In genomic region chr1:110783292-110783918, GRCh38 we compare ENCODE assay signal across 8 cellular contexts.
DNase-seq lines count a peak whose midpoint lies in the region; ATAC-seq and TF ChIP-seq lines count a peak whose summit lies in the region.

No MANE protein-coding gene starts in this region.

- no peaks in the 10 kb centered on the region for H3K27me3 ChIP-seq in ascending aorta
- H3K27me3 ChIP-seq in hepatocyte = peaks cover 4% of the 10 kb centered on the region

- TF ChIP-seq CTCF in GM12801 (IDR thresholded peaks at IDR 0.05; ENCODE audit: extremely low read depth, insufficient read length) (peak; percentile 81), ascending aorta (IDR thresholded peaks at IDR 0.05) (peak; percentile 59 to 89 (median 78)), hepatocyte (IDR thresholded peaks at IDR 0.05; ENCODE audit: poor library complexity) (peak; percentile 83)

- H3K4me3 ChIP-seq in ascending aorta (no peak overlapping the region), hepatocyte (no peak overlapping the region), skeletal muscle cell (ENCODE audit: low read depth, low read length) (no peak overlapping the region)

- intact Hi-C loops in ascending aorta (cut with DNase I) = loop anchor here (5.0 kb wide), 1 partner anchor 151 kb away; no protein-coding TSS in a partner anchor

- no peaks in the 10 kb centered on the region for H4K20me1 ChIP-seq in hepatocyte (ENCODE audit: insufficient read depth, poor library complexity, severe bottlenecking)

- H3K9me2 ChIP-seq in hepatocyte (replicated peaks; ENCODE audit: insufficient read depth) = no peaks in the 10 kb centered on the region

- WGBS in hepatocyte (ENCODE audit: low lambda C conversion rate, missing lambda C conversion rate) = 0% methylated on average over 5 of the region's 5 CpGs

- H3K36me3 ChIP-seq in ascending aorta = no peaks in the 10 kb centered on the region
- no peaks in the 10 kb centered on the region for H3K36me3 ChIP-seq in hepatocyte (replicated peaks; ENCODE audit: insufficient read depth, low read depth)

- ATAC-seq in HG03095 (IDR thresholded peaks at IDR 0.05; ENCODE audit: unreplicated experiment) = no peak
- no peak for ATAC-seq in HG02870 (IDR thresholded peaks at IDR 0.05; ENCODE audit: unreplicated experiment)

- H3K4me2 ChIP-seq in hepatocyte = no peak overlapping the region

- H3K9me3 ChIP-seq in ascending aorta = no peaks in the 10 kb centered on the region
- no peaks in the 10 kb centered on the region for H3K9me3 ChIP-seq in hepatocyte (ENCODE audit: low read depth)

- H3K4me1 ChIP-seq in ascending aorta = no peaks in the 10 kb centered on the region
- H3K4me1 ChIP-seq in hepatocyte (ENCODE audit: insufficient read depth) = no peaks in the 10 kb centered on the region

- H3K27ac ChIP-seq in ascending aorta = no peak overlapping the region
- H3K27ac ChIP-seq in hepatocyte = no peak overlapping the region

- peak; percentile 81 for DNase-seq in NCI-H1105 treated with DMSO at 0.1 percent for 48 hours (lab: John Stamatoyannopoulos, UW)
- peak; percentile 60 for DNase-seq in SW480 (ENCODE audit: low spot score)
- DNase-seq in ascending aorta (ENCODE audit: low spot score in 2 of 2) = no peak
- peak; percentile 74 for DNase-seq in hepatocyte (ENCODE audit: low spot score)
- DNase-seq in skeletal muscle cell (ENCODE audit: low read depth) = peak; percentile 4

- no peaks in the 10 kb centered on the region for H3K79me2 ChIP-seq in hepatocyte

- H2AFZ ChIP-seq in hepatocyte = no peak overlapping the region

Comparison
In these comparisons a context has a peak if more than half of its experiments do, and no peak if none do; other contexts are left out.
1. DNase-seq: peak in NCI-H1105 treated with DMSO at 0.1 percent for 48 hours (single experiment), SW480 (single experiment), hepatocyte (single experiment) and skeletal muscle cell (single experiment); none in ascending aorta (0 of 2).
2. Peak in every context shown above with its lines, with median percentiles within 50 percentile points of each other: CTCF ChIP-seq.